Comparison of ENCODE assay signal across 10 cellular contexts in genomic region chr1:19384113-19384512, GRCh38.
DNase-seq lines count a peak whose midpoint lies in the region; ATAC-seq, FAIRE-seq and TF ChIP-seq lines count a peak whose summit lies in the region.
"Had no signal": no experiment of that assay in that cellular context is flagged by ENCODE, and none has a peak within 500 bp of the region (broad histone marks: within the 10 kb centered on the region; RNA-seq: fewer than 3 reads in every experiment).

No MANE protein-coding gene starts in this region.

- no peaks in the 10 kb centered on the region for H3K9me3 ChIP-seq in Peyer's patch
- H3K9me3 ChIP-seq in esophagus squamous epithelium: no peaks in the 10 kb centered on the region
- no peaks in the 10 kb centered on the region for H3K9me3 ChIP-seq in small intestine (ENCODE audit: control insufficient read depth, low read depth)

- no peak overlapping the region for H3K4me3 ChIP-seq in Peyer's patch
- no peak overlapping the region for H3K4me3 ChIP-seq in esophagus squamous epithelium
- H3K4me3 ChIP-seq in small intestine (ENCODE audit: low read depth in 1 of 2, low read length in 2 of 2): no peak overlapping the region

- DNase-seq in NCI-H146 (lab: John Stamatoyannopoulos, UW) (peak; percentile 14), NCI-H146 treated with DMSO at 0.1 percent for 48 hours (lab: John Stamatoyannopoulos, UW; ENCODE audit: unreplicated experiment) (no peak), Peyer's patch (peak in 2 of 3 donors; percentile 73), esophagus squamous epithelium (lab: John Stamatoyannopoulos, UW) (no peak), small intestine (peak; percentile 77), CD1c-positive myeloid dendritic cell (ENCODE audit: extremely low spot score) (no peak), 8988T (no peak)
- DNase-seq: hippocampal formation, NCI-H187 treated with DMSO at 0.1 percent for 48 hours had no signal

- no peak for FAIRE-seq in small intestine (lab: Jason Lieb, UNC)

- H3K4me1 ChIP-seq in Peyer's patch (peaks cover 0 to 51% (median 5%) of the 10 kb centered on the region in 4 donors), esophagus squamous epithelium (peaks cover 34 to 54% (median 34%) of the 10 kb centered on the region in 3 donors), small intestine (ENCODE audit: control insufficient read depth in 2 of 2, insufficient read depth in 1 of 2, low read depth in 1 of 2, low read length in 1 of 2) (peaks cover 17 to 24% of the 10 kb centered on the region in 2 donors)

- no peaks in the 10 kb centered on the region for H3K27me3 ChIP-seq in Peyer's patch
- no peaks in the 10 kb centered on the region for H3K27me3 ChIP-seq in esophagus squamous epithelium
- H3K27me3 ChIP-seq in small intestine (ENCODE audit: control insufficient read depth in 2 of 2, insufficient read depth in 2 of 2, low read length in 2 of 2): no peaks in the 10 kb centered on the region

- TF ChIP-seq CTCF in Peyer's patch (IDR thresholded peaks at IDR 0.05) (no peak), esophagus squamous epithelium (IDR thresholded peaks at IDR 0.05) (no peak)

- peaks cover 0 to 41% (median 0%) of the 10 kb centered on the region in 3 donors for H3K36me3 ChIP-seq in Peyer's patch
- H3K36me3 ChIP-seq in esophagus squamous epithelium: peaks cover 0 to 64% (median 23%) of the 10 kb centered on the region in 3 donors
- peaks cover 2 to 6% of the 10 kb centered on the region in 2 donors for H3K36me3 ChIP-seq in small intestine (ENCODE audit: control insufficient read depth in 2 of 2, insufficient read depth in 2 of 2, low read length in 2 of 2)

- TF ChIP-seq POLR2A in Peyer's patch (IDR thresholded peaks at IDR 0.05): no peak
- TF ChIP-seq POLR2A in esophagus squamous epithelium (IDR thresholded peaks at IDR 0.05): no peak

- WGBS in esophagus squamous epithelium, 2 donors: 49 to 52% methylated on average over 4 of the region's 4 CpGs
- WGBS in small intestine, 3 donors: 34 to 68% (median 49%) methylated on average over 4 of the region's 4 CpGs

- intact Hi-C loops in esophagus squamous epithelium (cut with DNase I): no loop called here

- ATAC-seq in GM18909 (IDR thresholded peaks at IDR 0.05; ENCODE audit: poor library complexity, unreplicated experiment): no peak

- H3K27ac ChIP-seq in Peyer's patch (peak overlapping the region in 3 of 4 donors; percentile 31 to 94 (median 82)), esophagus squamous epithelium (peak overlapping the region in 3 of 4 donors; percentile 28 to 89 (median 85)), small intestine (ENCODE audit: low read depth in 1 of 2, low read length in 1 of 2) (peak overlapping the region; percentile 59 to 89)

Comparison
In these comparisons a context has a peak if more than half of its experiments do, and no peak if none do; other contexts are left out.
1. DNase-seq: peak in NCI-H146 (single experiment), Peyer's patch (2 of 3) and small intestine (single experiment); none in NCI-H146 treated with DMSO at 0.1 percent for 48 hours (single experiment), esophagus squamous epithelium (single experiment), CD1c-positive myeloid dendritic cell (single experiment) and 8988T (single experiment).
2. Peak in every context shown above with its lines, with median percentiles within 50 percentile points of each other: H3K27ac ChIP-seq.